27 cellular contexts compared by ENCODE assay signal in genomic region chr19:45917421-45918091, GRCh38. TPM values are rescaled to one million over a fixed set of nuclear protein-coding genes. Genes with fewer than 3 reads are reported as not detected.
DNase-seq lines count a peak whose midpoint lies in the region; ATAC-seq lines count a peak whose summit lies in the region.
"Had no signal": no experiment of that assay in that cellular context is flagged by ENCODE, and none has a peak within 500 bp of the region (broad histone marks: within the 10 kb centered on the region; RNA-seq: fewer than 3 reads in every experiment).

No MANE protein-coding gene starts in this region.

- peak; percentile 70 to 79 for ATAC-seq in activated T-cell treated with anti-CD3 and anti-CD28 coated beads, Interleukin-2, amount 50 U/mL, for 72 hours (replicated peaks in 1 of 2)
- peak; percentile 38 for ATAC-seq in stimulated activated naive CD8-positive, alpha-beta T cell treated with anti-CD3 and anti-CD28 coated beads, Interleukin-15, Interleukin-2, amounts not matched to agents 100 U/mL and 50 U/mL, for 24 hours
- ATAC-seq: heart left ventricle, left ventricle myocardium superior had no signal

- H3K27ac Mint-ChIP-seq in activated T-cell treated with anti-CD3 and anti-CD28 coated beads, Interleukin-2, amount 50 U/mL, for 72 hours: no peak overlapping the region
- H3K27ac Mint-ChIP-seq: CD8-positive, alpha-beta memory T cell had no signal

- peak overlapping the region in 1 of 2 donors; percentile 16 for H3K4me3 Mint-ChIP-seq in activated T-cell treated with anti-CD3 and anti-CD28 coated beads, Interleukin-2, amount 50 U/mL, for 72 hours
- H3K4me3 Mint-ChIP-seq: CD8-positive, alpha-beta memory T cell had no signal

- peaks cover 17% of the 10 kb centered on the region for H3K27me3 Mint-ChIP-seq in activated T-cell treated with anti-CD3 and anti-CD28 coated beads, Interleukin-2, amount 50 U/mL, for 72 hours (ENCODE audit: low read depth)

- no peaks in the 10 kb centered on the region for H3K4me1 Mint-ChIP-seq in activated T-cell treated with anti-CD3 and anti-CD28 coated beads, Interleukin-2, amount 50 U/mL, for 72 hours (ENCODE audit: low read depth)
- H3K4me1 Mint-ChIP-seq: CD8-positive, alpha-beta memory T cell had no signal

- no peaks in the 10 kb centered on the region for H3K36me3 Mint-ChIP-seq in activated T-cell treated with anti-CD3 and anti-CD28 coated beads, Interleukin-2, amount 50 U/mL, for 72 hours (ENCODE audit: insufficient read depth in 2 of 2)

- no peaks in the 10 kb centered on the region for H3K9me3 Mint-ChIP-seq in activated T-cell treated with anti-CD3 and anti-CD28 coated beads, Interleukin-2, amount 50 U/mL, for 72 hours
- H3K9me3 Mint-ChIP-seq: CD8-positive, alpha-beta memory T cell had no signal

- no peak for DNase-seq in activated T-cell treated with anti-CD3 and anti-CD28 coated beads, Interleukin-2, amount 50 U/mL, for 72 hours
- DNase-seq in activated T-cell treated with anti-CD3 and anti-CD28 coated beads for 4 hours: no peak
- peak; percentile 24 for DNase-seq in RPMI7951 (ENCODE audit: low read depth)
- peak; percentile 94 for DNase-seq in foreskin melanocyte
- DNase-seq in stimulated activated naive CD8-positive, alpha-beta T cell treated with anti-CD3 and anti-CD28 coated beads, Interleukin-15, Interleukin-2, amounts not matched to agents 100 U/mL and 50 U/mL, for 24 hours: no peak
- DNase-seq in NCI-H774 (lab: John Stamatoyannopoulos, UW): no peak
- DNase-seq in NCI-H2171 (lab: John Stamatoyannopoulos, UW): no peak
- DNase-seq in HK-2 (ENCODE audit: unreplicated experiment): no peak
- DNase-seq: ACHN; activated gamma-delta T cell; BE2C; CD8-positive, alpha-beta memory T cell; central memory CD4-positive, alpha-beta T cell; cortex of kidney; heart left ventricle; left ventricle myocardium superior; MM.1S; NCI-H2029; NCI-H69; SIG-M5; sigmoid colon; stimulated activated CD4-positive, alpha-beta T cell treated with anti-CD3 and anti-CD28 coated beads, Interleukin-12 subunit alpha, Interleukin-12 subunit beta, amount 100 ng/mL, for 4 hours; stimulated activated CD4-positive, alpha-beta T cell treated with anti-CD3 and anti-CD28 coated beads, Interleukin-2, amount 100 ng/mL, for 48 hours; T-helper 9 cell had no signal

RNA-seq across cellular contexts. Expression of gene NANOS2, which starts 3.0 kb away (rescaled TPM):
- total RNA-seq in activated T-cell treated with anti-CD3 and anti-CD28 coated beads, Interleukin-2, amount 50 U/mL, for 72 hours: not detected
- total RNA-seq in RPMI7951 (2014; rRNA removed; shearing (Covaris generic)): not detected in 2 replicates
- total RNA-seq: CD8-positive, alpha-beta memory T cell; fibroblast of villous mesenchyme; H1; heart left ventricle; left ventricle myocardium superior; mesenteric fat pad; sigmoid colon had no signal

RNA-seq across cellular contexts. Expression of gene MYPOP, which starts 15.1 kb away (rescaled TPM):
- total RNA-seq in activated T-cell treated with anti-CD3 and anti-CD28 coated beads, Interleukin-2, amount 50 U/mL, for 72 hours: 10 to 100 TPM in 1 of 2 donors, 1 to 10 TPM in 1; 9.2 to 10.9 TPM
- 0.88 and 1.1 TPM in 2 replicates for total RNA-seq in RPMI7951 (2014; rRNA removed; shearing (Covaris generic))

RNA-seq across cellular contexts. Expression of gene IRF2BP1, which starts 31.6 kb away (rescaled TPM):
- total RNA-seq in activated T-cell treated with anti-CD3 and anti-CD28 coated beads, Interleukin-2, amount 50 U/mL, for 72 hours: 10 to 100 TPM; 16.3 to 19.9 TPM
- total RNA-seq in RPMI7951 (2014; rRNA removed; shearing (Covaris generic)): 12.1 and 19.4 TPM in 2 replicates

RNA-seq across cellular contexts. Expression of gene FOXA3, which starts 53.4 kb away (rescaled TPM):
- 1 to 10 TPM in 1 of 2 donors, under 1 TPM in 1; 0.88 to 1.6 TPM for total RNA-seq in activated T-cell treated with anti-CD3 and anti-CD28 coated beads, Interleukin-2, amount 50 U/mL, for 72 hours
- not detected in 2 replicates for total RNA-seq in RPMI7951 (2014; rRNA removed; shearing (Covaris generic))
- total RNA-seq: fibroblast of villous mesenchyme, heart left ventricle, left ventricle myocardium superior, mesenteric fat pad had no signal

RNA-seq across cellular contexts. Expression of gene SYMPK, which starts 54.6 kb away (rescaled TPM):
- 100 to 1,000 TPM in 1 of 2 donors, 10 to 100 TPM in 1; 95.5 to 112 TPM for total RNA-seq in activated T-cell treated with anti-CD3 and anti-CD28 coated beads, Interleukin-2, amount 50 U/mL, for 72 hours
- 27.8 and 33.0 TPM in 2 replicates for total RNA-seq in RPMI7951 (2014; rRNA removed; shearing (Covaris generic))

Comparison
In these comparisons a context has a peak if more than half of its experiments do, and no peak if none do; other contexts are left out.
1. DNase-seq: peak in RPMI7951 (single experiment) and foreskin melanocyte (single experiment); none in activated T-cell treated with anti-CD3 and anti-CD28 coated beads, Interleukin-2, amount 50 U/mL, for 72 hours (0 of 2), activated T-cell treated with anti-CD3 and anti-CD28 coated beads for 4 hours (single experiment), stimulated activated naive CD8-positive, alpha-beta T cell treated with anti-CD3 and anti-CD28 coated beads, Interleukin-15, Interleukin-2, amounts not matched to agents 100 U/mL and 50 U/mL, for 24 hours (single experiment), NCI-H774 (single experiment), NCI-H2171 (single experiment) and HK-2 (single experiment).